Comparison of ENCODE assay signal across 1 cellular context in the genomic region with DNA sequence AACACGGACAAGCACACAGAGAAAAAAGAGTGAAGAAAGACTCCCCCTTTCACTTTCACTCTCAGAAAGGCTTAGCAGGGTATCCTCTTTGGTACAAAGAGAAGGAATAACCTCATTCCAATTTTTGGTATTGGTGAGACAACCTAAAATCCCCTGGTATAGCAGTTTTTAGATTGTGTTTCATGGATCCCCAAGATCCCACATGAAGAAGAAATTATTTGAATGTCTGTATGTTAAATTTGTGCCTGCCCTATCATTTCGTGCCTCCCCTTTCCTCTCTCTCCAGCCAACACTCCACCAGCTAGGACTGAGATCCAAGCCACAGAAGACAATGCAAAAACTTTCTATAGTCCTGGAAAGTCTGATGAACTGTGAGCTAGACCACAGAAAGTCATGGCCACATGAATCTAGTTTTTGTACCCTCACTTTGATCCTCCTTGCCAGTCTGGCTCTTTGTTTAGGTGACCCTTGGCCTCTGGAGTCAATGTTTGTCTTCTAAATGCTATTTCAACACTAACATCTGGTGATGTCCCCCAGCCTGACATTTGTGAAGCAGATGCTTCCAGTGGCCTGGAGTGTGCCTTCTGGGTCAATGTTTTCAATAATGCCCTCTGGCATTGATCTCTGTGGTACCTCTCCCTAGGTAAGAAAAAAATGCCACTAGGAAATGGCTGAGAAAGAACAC.
TF ChIP-seq lines count a peak whose summit lies in the region.

No MANE protein-coding gene starts in this region.

TF ChIP-seq in HepG2, 621 proteins besides CTCF, POLR2A, EP300 and RAD21 (continued from another document and continues in another):
- TF ChIP-seq, protein P1, sequence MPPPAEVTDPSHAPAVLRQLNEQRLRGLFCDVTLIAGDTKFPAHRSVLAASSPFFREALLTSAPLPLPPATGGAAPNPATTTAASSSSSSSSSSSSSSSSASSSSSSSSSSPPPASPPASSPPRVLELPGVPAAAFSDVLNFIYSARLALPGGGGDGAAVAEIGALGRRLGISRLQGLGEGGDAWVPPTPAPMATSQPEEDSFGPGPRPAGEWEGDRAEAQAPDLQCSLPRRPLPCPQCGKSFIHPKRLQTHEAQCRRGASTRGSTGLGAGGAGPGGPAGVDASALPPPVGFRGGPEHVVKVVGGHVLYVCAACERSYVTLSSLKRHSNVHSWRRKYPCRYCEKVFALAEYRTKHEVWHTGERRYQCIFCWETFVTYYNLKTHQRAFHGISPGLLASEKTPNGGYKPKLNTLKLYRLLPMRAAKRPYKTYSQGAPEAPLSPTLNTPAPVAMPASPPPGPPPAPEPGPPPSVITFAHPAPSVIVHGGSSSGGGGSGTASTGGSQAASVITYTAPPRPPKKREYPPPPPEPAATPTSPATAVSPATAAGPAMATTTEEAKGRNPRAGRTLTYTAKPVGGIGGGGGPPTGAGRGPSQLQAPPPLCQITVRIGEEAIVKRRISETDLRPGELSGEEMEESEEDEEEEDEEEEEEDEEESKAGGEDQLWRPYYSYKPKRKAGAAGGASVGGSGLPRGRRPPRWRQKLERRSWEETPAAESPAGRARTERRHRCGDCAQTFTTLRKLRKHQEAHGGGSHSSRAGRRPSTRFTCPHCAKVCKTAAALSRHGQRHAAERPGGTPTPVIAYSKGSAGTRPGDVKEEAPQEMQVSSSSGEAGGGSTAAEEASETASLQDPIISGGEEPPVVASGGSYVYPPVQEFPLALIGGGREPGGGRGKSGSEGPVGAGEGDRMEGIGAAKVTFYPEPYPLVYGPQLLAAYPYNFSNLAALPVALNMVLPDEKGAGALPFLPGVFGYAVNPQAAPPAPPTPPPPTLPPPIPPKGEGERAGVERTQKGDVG (CRISPR knock-in tag; IDR thresholded peaks at IDR 0.05; ENCODE audit: borderline replicate concordance): peak; percentile 74; the same call in 1 of the 2 replicates
- TF ChIP-seq ZNF17 (CRISPR knock-in tag; IDR thresholded peaks at IDR 0.05) (no peak), ZNF234 (CRISPR knock-in tag; conservative IDR thresholded peaks at IDR 0.05) (no peak), FOSL2 (CRISPR knock-in tag; IDR thresholded peaks at IDR 0.05) (peak; percentile 92), ZFP1 (CRISPR knock-in tag; IDR thresholded peaks at IDR 0.05) (peak; percentile 95), MYC (CRISPR knock-in tag; IDR thresholded peaks at IDR 0.05; ENCODE audit: borderline replicate concordance) (peak; percentile 66; the same call in 1 of the 2 replicates), ZNF12 (CRISPR knock-in tag; IDR thresholded peaks at IDR 0.05) (peak; percentile 83; the same call in 1 of the 2 replicates), MEF2D (CRISPR knock-in tag; IDR thresholded peaks at IDR 0.05) (peak; percentile 96), MXI1 (IDR thresholded peaks at IDR 0.05; ENCODE audit: borderline replicate concordance, low read depth, low read length) (peak; percentile 28; the same call in 1 of the 3 replicates), ZSCAN29 (CRISPR knock-in tag; conservative IDR thresholded peaks at IDR 0.05) (0 out of 2 replicates have a peak, but pooled peaks have one; percentile 70), IRX3 (CRISPR knock-in tag; IDR thresholded peaks at IDR 0.05; ENCODE audit: borderline replicate concordance, low read depth) (peak; percentile 24; the same call in 1 of the 2 replicates), ZNF34 (CRISPR knock-in tag; IDR thresholded peaks at IDR 0.05; ENCODE audit: borderline replicate concordance) (peak; percentile 83; the same call in 1 of the 2 replicates), ZFP82 (CRISPR knock-in tag; IDR thresholded peaks at IDR 0.05; ENCODE audit: borderline replicate concordance) (peak; percentile 68; the same call in 1 of the 2 replicates), CBFB (CRISPR knock-in tag; IDR thresholded peaks at IDR 0.05) (peak; percentile 91), NCOA1 (CRISPR knock-in tag; IDR thresholded peaks at IDR 0.05) (peak; percentile 84; the same call in 1 of the 2 replicates), TOE1 (CRISPR knock-in tag; IDR thresholded peaks at IDR 0.05) (0 out of 2 replicates have a peak, but pooled peaks have one; percentile 20), GZF1 (CRISPR knock-in tag; IDR thresholded peaks at IDR 0.05) (no peak), RARG (CRISPR knock-in tag; IDR thresholded peaks at IDR 0.05; ENCODE audit: low read depth) (no peak), HDAC6 (IDR thresholded peaks at IDR 0.05; ENCODE audit: low read depth, low read length) (no peak), MED13 (CRISPR knock-in tag; IDR thresholded peaks at IDR 0.05) (peak; percentile 99), ZSCAN22 (CRISPR knock-in tag; IDR thresholded peaks at IDR 0.05) (no peak), RXRA (CRISPR knock-in tag; IDR thresholded peaks at IDR 0.05) (peak; percentile 94; the same call in 1 of the 2 replicates), POGZ (CRISPR knock-in tag; IDR thresholded peaks at IDR 0.05) (peak; percentile 97), JUND (CRISPR knock-in tag; IDR thresholded peaks at IDR 0.05) (no peak), SNRNP70 (IDR thresholded peaks at IDR 0.05; ENCODE audit: low read depth, low read length) (no peak), ZNF143 (CRISPR knock-in tag; IDR thresholded peaks at IDR 0.05) (0 out of 2 replicates have a peak, but pooled peaks have one; percentile 39), ZSCAN21 (CRISPR knock-in tag; IDR thresholded peaks at IDR 0.05; ENCODE audit: borderline replicate concordance) (peak; percentile 46; the same call in 1 of the 2 replicates), ZNF775 (CRISPR knock-in tag; IDR thresholded peaks at IDR 0.05; ENCODE audit: borderline replicate concordance) (no peak), ZNF205 (CRISPR knock-in tag; IDR thresholded peaks at IDR 0.05) (0 out of 2 replicates have a peak, but pooled peaks have one; percentile 51), RCOR2 (CRISPR knock-in tag; IDR thresholded peaks at IDR 0.05) (peak; percentile 98), IRF2 (CRISPR knock-in tag; IDR thresholded peaks at IDR 0.05) (peak; percentile 88), FOXA1 (IDR thresholded peaks at IDR 0.05) (peak; percentile 87), FOXA1 (CRISPR knock-in tag; IDR thresholded peaks at IDR 0.05) (peak; percentile 97)
- TF ChIP-seq, protein P2, sequence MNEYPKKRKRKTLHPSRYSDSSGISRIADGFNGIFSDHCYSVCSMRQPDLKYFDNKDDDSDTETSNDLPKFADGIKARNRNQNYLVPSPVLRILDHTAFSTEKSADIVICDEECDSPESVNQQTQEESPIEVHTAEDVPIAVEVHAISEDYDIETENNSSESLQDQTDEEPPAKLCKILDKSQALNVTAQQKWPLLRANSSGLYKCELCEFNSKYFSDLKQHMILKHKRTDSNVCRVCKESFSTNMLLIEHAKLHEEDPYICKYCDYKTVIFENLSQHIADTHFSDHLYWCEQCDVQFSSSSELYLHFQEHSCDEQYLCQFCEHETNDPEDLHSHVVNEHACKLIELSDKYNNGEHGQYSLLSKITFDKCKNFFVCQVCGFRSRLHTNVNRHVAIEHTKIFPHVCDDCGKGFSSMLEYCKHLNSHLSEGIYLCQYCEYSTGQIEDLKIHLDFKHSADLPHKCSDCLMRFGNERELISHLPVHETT (CRISPR knock-in tag; conservative IDR thresholded peaks at IDR 0.05): no peak; the same call in 1 of the 2 replicates
- TF ChIP-seq, protein P3, sequence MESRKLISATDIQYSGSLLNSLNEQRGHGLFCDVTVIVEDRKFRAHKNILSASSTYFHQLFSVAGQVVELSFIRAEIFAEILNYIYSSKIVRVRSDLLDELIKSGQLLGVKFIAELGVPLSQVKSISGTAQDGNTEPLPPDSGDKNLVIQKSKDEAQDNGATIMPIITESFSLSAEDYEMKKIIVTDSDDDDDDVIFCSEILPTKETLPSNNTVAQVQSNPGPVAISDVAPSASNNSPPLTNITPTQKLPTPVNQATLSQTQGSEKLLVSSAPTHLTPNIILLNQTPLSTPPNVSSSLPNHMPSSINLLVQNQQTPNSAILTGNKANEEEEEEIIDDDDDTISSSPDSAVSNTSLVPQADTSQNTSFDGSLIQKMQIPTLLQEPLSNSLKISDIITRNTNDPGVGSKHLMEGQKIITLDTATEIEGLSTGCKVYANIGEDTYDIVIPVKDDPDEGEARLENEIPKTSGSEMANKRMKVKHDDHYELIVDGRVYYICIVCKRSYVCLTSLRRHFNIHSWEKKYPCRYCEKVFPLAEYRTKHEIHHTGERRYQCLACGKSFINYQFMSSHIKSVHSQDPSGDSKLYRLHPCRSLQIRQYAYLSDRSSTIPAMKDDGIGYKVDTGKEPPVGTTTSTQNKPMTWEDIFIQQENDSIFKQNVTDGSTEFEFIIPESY (CRISPR knock-in tag; IDR thresholded peaks at IDR 0.05): peak; percentile 81
- TF ChIP-seq, protein P4, sequence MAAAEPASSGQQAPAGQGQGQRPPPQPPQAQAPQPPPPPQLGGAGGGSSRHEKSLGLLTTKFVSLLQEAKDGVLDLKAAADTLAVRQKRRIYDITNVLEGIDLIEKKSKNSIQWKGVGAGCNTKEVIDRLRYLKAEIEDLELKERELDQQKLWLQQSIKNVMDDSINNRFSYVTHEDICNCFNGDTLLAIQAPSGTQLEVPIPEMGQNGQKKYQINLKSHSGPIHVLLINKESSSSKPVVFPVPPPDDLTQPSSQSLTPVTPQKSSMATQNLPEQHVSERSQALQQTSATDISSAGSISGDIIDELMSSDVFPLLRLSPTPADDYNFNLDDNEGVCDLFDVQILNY (CRISPR knock-in tag; conservative IDR thresholded peaks at IDR 0.05): no peak
- TF ChIP-seq, protein P5, sequence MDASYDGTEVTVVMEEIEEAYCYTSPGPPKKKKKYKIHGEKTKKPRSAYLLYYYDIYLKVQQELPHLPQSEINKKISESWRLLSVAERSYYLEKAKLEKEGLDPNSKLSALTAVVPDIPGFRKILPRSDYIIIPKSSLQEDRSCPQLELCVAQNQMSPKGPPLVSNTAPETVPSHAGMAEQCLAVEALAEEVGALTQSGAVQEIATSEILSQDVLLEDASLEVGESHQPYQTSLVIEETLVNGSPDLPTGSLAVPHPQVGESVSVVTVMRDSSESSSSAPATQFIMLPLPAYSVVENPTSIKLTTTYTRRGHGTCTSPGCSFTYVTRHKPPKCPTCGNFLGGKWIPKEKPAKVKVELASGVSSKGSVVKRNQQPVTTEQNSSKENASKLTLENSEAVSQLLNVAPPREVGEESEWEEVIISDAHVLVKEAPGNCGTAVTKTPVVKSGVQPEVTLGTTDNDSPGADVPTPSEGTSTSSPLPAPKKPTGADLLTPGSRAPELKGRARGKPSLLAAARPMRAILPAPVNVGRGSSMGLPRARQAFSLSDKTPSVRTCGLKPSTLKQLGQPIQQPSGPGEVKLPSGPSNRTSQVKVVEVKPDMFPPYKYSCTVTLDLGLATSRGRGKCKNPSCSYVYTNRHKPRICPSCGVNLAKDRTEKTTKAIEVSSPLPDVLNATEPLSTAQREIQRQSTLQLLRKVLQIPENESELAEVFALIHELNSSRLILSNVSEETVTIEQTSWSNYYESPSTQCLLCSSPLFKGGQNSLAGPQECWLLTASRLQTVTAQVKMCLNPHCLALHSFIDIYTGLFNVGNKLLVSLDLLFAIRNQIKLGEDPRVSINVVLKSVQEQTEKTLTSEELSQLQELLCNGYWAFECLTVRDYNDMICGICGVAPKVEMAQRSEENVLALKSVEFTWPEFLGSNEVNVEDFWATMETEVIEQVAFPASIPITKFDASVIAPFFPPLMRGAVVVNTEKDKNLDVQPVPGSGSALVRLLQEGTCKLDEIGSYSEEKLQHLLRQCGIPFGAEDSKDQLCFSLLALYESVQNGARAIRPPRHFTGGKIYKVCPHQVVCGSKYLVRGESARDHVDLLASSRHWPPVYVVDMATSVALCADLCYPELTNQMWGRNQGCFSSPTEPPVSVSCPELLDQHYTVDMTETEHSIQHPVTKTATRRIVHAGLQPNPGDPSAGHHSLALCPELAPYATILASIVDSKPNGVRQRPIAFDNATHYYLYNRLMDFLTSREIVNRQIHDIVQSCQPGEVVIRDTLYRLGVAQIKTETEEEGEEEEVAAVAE (CRISPR knock-in tag; IDR thresholded peaks at IDR 0.05; ENCODE audit: borderline replicate concordance): 0 out of 2 replicates have a peak, but pooled peaks have one; percentile 29
- TF ChIP-seq, protein P6, sequence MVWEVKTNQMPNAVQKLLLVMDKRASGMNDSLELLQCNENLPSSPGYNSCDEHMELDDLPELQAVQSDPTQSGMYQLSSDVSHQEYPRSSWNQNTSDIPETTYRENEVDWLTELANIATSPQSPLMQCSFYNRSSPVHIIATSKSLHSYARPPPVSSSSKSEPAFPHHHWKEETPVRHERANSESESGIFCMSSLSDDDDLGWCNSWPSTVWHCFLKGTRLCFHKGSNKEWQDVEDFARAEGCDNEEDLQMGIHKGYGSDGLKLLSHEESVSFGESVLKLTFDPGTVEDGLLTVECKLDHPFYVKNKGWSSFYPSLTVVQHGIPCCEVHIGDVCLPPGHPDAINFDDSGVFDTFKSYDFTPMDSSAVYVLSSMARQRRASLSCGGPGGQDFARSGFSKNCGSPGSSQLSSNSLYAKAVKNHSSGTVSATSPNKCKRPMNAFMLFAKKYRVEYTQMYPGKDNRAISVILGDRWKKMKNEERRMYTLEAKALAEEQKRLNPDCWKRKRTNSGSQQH (CRISPR knock-in tag; IDR thresholded peaks at IDR 0.05; ENCODE audit: low read depth): no peak
- TF ChIP-seq, protein P7, sequence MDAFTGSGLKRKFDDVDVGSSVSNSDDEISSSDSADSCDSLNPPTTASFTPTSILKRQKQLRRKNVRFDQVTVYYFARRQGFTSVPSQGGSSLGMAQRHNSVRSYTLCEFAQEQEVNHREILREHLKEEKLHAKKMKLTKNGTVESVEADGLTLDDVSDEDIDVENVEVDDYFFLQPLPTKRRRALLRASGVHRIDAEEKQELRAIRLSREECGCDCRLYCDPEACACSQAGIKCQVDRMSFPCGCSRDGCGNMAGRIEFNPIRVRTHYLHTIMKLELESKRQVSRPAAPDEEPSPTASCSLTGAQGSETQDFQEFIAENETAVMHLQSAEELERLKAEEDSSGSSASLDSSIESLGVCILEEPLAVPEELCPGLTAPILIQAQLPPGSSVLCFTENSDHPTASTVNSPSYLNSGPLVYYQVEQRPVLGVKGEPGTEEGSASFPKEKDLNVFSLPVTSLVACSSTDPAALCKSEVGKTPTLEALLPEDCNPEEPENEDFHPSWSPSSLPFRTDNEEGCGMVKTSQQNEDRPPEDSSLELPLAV (CRISPR knock-in tag; conservative IDR thresholded peaks at IDR 0.05; ENCODE audit: low read depth): no peak
- TF ChIP-seq, protein P8, sequence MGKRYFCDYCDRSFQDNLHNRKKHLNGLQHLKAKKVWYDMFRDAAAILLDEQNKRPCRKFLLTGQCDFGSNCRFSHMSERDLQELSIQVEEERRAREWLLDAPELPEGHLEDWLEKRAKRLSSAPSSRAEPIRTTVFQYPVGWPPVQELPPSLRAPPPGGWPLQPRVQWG (CRISPR knock-in tag; IDR thresholded peaks at IDR 0.05; ENCODE audit: borderline replicate concordance, low read depth): no peak
- TF ChIP-seq, protein P9, sequence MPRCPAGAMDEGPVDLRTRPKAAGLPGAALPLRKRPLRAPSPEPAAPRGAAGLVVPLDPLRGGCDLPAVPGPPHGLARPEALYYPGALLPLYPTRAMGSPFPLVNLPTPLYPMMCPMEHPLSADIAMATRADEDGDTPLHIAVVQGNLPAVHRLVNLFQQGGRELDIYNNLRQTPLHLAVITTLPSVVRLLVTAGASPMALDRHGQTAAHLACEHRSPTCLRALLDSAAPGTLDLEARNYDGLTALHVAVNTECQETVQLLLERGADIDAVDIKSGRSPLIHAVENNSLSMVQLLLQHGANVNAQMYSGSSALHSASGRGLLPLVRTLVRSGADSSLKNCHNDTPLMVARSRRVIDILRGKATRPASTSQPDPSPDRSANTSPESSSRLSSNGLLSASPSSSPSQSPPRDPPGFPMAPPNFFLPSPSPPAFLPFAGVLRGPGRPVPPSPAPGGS (CRISPR knock-in tag; IDR thresholded peaks at IDR 0.05): peak; percentile 37; the same call in 1 of the 2 replicates
